ENCODE assay signal across 2 cellular contexts in genomic region chr4:183324056-183324455, GRCh38. TPM values are rescaled to one million over a fixed set of nuclear protein-coding genes. Genes with fewer than 3 reads are reported as not detected.
"Had no signal": no experiment of that assay in that cellular context is flagged by ENCODE, and none has a peak within 500 bp of the region (broad histone marks: within the 10 kb centered on the region; RNA-seq: fewer than 3 reads in every experiment).

No MANE protein-coding gene starts in this region.

RNA-seq across cellular contexts. Expression of gene CLDN24, which starts 1.8 kb away (rescaled TPM):
- total RNA-seq: G401, GM12878 had no signal
- polyA plus RNA-seq: GM12878 had no signal

RNA-seq across cellular contexts. Expression of gene CLDN22, which starts 4.0 kb away (rescaled TPM):
- total RNA-seq: G401, GM12878 had no signal
- polyA plus RNA-seq: GM12878 had no signal
